ENCODE assay signal across 9 cellular contexts in the genomic region with DNA sequence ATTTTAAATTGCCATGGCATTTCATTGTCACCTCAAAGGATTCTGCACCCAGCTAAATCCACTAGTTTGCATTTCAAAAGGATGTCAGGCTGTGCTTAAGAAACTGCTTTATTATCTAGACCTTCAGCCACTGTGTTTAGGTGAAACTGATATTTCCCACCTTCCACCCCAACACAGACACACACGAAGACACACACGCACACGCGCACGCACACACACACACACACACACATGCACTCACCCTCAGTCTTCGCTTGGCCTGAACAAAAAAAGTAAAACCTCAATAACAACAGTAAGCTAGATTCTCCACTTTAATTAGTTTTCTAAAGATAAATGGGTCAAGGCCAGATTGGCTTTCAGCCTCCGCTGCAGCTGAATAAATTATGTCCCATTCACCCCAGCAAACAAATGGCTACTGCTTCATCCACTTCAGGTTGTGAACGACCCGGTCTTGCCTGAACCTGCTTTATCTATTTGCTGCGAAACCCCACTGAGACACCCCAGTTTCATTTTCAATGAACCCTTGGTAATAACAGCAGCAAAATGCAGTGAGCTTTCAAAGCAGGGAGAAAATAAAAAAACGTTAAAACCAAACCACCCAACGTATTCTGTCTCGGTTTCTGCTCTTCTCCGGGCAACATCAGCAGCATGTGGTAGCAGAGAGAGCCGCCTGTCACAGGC.
DNase-seq lines count a peak whose midpoint lies in the region; ATAC-seq and TF ChIP-seq lines count a peak whose summit lies in the region.
"Had no signal": no experiment of that assay in that cellular context is flagged by ENCODE, and none has a peak within 500 bp of the region (broad histone marks: within the 10 kb centered on the region; RNA-seq: fewer than 3 reads in every experiment).

No MANE protein-coding gene starts in this region.

- H3K36me3 ChIP-seq in ascending aorta = no peaks in the 10 kb centered on the region

- DNase-seq in GM13977 (ENCODE audit: low spot score) = peak; percentile 22
- peak; percentile 16 to 79 for DNase-seq in NCI-H2081 (lab: John Stamatoyannopoulos, UW)
- DNase-seq in ascending aorta (ENCODE audit: low spot score in 2 of 2) = no peak
- DNase-seq in iPS-NIHi7 (ENCODE audit: extremely low spot score) = no peak
- DNase-seq in stimulated activated naive CD4-positive, alpha-beta T cell treated with Interleukin-2 at 50 U/mL for 16 hours (lab: John Stamatoyannopoulos, UW) = no peak
- no peak for DNase-seq in putamen (ENCODE audit: low spot score)

- H3K9me3 ChIP-seq in ascending aorta = no peaks in the 10 kb centered on the region

- peaks cover 0 to 2% of the 10 kb centered on the region in 2 donors for H3K4me1 ChIP-seq in ascending aorta

- no peaks in the 10 kb centered on the region for H3K27me3 ChIP-seq in layer of hippocampus (ENCODE audit: control insufficient read depth, insufficient read depth, low read length)
- H3K27me3 ChIP-seq in ascending aorta = no peaks in the 10 kb centered on the region

- peak; percentile 64 for ATAC-seq in GM21786 (IDR thresholded peaks at IDR 0.05; ENCODE audit: unreplicated experiment)
- ATAC-seq: K562 had no signal

- TF ChIP-seq CTCF in GM13977 (IDR thresholded peaks at IDR 0.05; ENCODE audit: extremely low read depth, insufficient read depth, missing control alignments) (no peak), ascending aorta (IDR thresholded peaks at IDR 0.05) (no peak)

- in situ Hi-C loops in GM13977 (cut with MboI; ENCODE audit: low pct_unique_long_range_greater_than_20kb, low sequenced_read_pairs, unreplicated experiment) = no loop called here

- H3K4me3 ChIP-seq in ascending aorta = no peak overlapping the region
- H3K4me3 ChIP-seq: K562 had no signal

- peak overlapping the region; percentile 4 for H3K27ac ChIP-seq in layer of hippocampus (ENCODE audit: low read depth, low read length)
- H3K27ac ChIP-seq in ascending aorta = no peak overlapping the region

- intact Hi-C loops in ascending aorta (cut with DNase I) = no loop called here

Comparison
In these comparisons a context has a peak if more than half of its experiments do, and no peak if none do; other contexts are left out.
1. DNase-seq: peak in GM13977 (single experiment) and NCI-H2081 (2 of 2); none in ascending aorta (0 of 2), iPS-NIHi7 (single experiment), stimulated activated naive CD4-positive, alpha-beta T cell treated with Interleukin-2 at 50 U/mL for 16 hours (single experiment) and putamen (single experiment).